Comparison of ENCODE assay signal across 8 cellular contexts in genomic region chr4:16574981-16575380, GRCh38.
"Had no signal": no experiment of that assay in that cellular context is flagged by ENCODE, and none has a peak within 500 bp of the region (broad histone marks: within the 10 kb centered on the region; RNA-seq: fewer than 3 reads in every experiment).

No MANE protein-coding gene starts in this region.

- H2AFZ ChIP-seq: GM23248 had no signal

- H3K9me3 ChIP-seq: HAP-1 had no signal

- H3K4me1 ChIP-seq: HAP-1 had no signal

- H3K27ac Mint-ChIP-seq: IgD-negative memory B cell had no signal

- H3K36me3 ChIP-seq: HAP-1 had no signal

- H3K4me1 Mint-ChIP-seq: IgD-negative memory B cell had no signal

- H3K4me3 Mint-ChIP-seq: IgD-negative memory B cell had no signal

- H3K36me3 Mint-ChIP-seq: IgD-negative memory B cell had no signal

- H3K27me3 Mint-ChIP-seq: IgD-negative memory B cell had no signal

- DNase-seq: GM23248, GOT3, H7, KG1 had no signal

- ATAC-seq: HCT116 had no signal

- H3K4me3 ChIP-seq: GM23248, HAP-1 had no signal

- H3K9ac ChIP-seq: GM23248 had no signal

- H3K27ac ChIP-seq: GM23248, HL-60 had no signal
